Comparison of ENCODE assay signal across 5 cellular contexts in the genomic region with DNA sequence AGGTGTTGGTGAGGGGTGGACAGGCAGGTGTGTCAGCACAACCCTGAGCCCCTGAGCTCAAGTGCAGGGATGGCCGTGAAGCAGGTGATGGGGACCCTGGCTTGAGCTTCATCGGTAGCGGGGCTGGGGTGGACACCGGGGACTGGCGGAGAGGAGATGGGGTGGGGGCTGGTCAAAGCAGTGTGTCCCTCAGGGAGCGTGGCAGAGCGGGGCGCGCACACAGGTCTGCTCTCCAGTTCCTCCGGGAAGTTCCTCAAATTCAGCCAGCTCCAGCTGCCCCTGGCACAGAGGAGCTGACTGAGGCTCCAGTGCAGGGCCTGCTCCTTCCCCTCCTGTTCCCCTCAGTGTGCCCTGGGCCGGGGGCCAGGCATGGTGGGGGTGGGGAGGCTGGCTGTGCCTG. TPM values are rescaled to one million over a fixed set of nuclear protein-coding genes. Genes with fewer than 3 reads are reported as not detected.
"Had no signal": no experiment of that assay in that cellular context is flagged by ENCODE, and none has a peak within 500 bp of the region (broad histone marks: within the 10 kb centered on the region; RNA-seq: fewer than 3 reads in every experiment).

No MANE protein-coding gene starts in this region.

RNA-seq across cellular contexts. Expression of gene RIMBP3B, which starts 19.7 kb away (rescaled TPM):
- total RNA-seq: omental fat pad, prostate gland, smooth muscle cell had no signal
- polyA plus RNA-seq: ovary, right cardiac atrium had no signal
